Comparison of ENCODE assay signal across 16 cellular contexts in genomic region chr18:76827205-76827885, GRCh38. TPM values are rescaled to one million over a fixed set of nuclear protein-coding genes. Genes with fewer than 3 reads are reported as not detected.
A peak's percentile ranks its signal among the peaks of the same experiment; 100 is the strongest.
DNase-seq lines count a peak whose midpoint lies in the region; ATAC-seq, FAIRE-seq and TF ChIP-seq lines count a peak whose summit lies in the region.
"Had no signal": no experiment of that assay in that cellular context is flagged by ENCODE, and none has a peak within 500 bp of the region (broad histone marks: within the 10 kb centered on the region; RNA-seq: fewer than 3 reads in every experiment).

No MANE protein-coding gene starts in this region.

- H3K27ac Mint-ChIP-seq in activated naive CD4-positive, alpha-beta T cell treated with anti-CD3 and anti-CD28 coated beads, Interleukin-2, amount 50 U/mL, for 24 hours = peak overlapping the region; percentile 41
- H3K27ac Mint-ChIP-seq: activated naive CD8-positive, alpha-beta T cell treated with anti-CD3 and anti-CD28 coated beads, Interleukin-2, amount 50 U/mL, for 24 hours; type B pancreatic cell had no signal

- no peak overlapping the region for H3K9ac ChIP-seq in endothelial cell of umbilical vein (replicated peaks; ENCODE audit: extremely low read depth, insufficient read depth, low read length)

- intact Hi-C loops in OCI-LY7 (cut with micrococcal nuclease; ENCODE audit: unreplicated experiment) (no loop called here), endothelial cell of umbilical vein (cut with micrococcal nuclease) (loop anchor here (10.0 kb wide), 1 partner anchor 127 kb away; no protein-coding TSS in a partner anchor), tibial artery (cut with DNase I; ENCODE audit: low total_unique reads) (no loop called here), heart right ventricle (cut with DNase I) (no loop called here)

- peaks cover 45% of the 10 kb centered on the region for H3K79me2 ChIP-seq in OCI-LY7 (ENCODE audit: insufficient read depth, low read depth, low read length)
- H3K79me2 ChIP-seq in endothelial cell of umbilical vein (ENCODE audit: control insufficient read depth, insufficient read depth, low read length) = peaks cover 64% of the 10 kb centered on the region

- H3K36me3 Mint-ChIP-seq in activated naive CD4-positive, alpha-beta T cell treated with anti-CD3 and anti-CD28 coated beads, Interleukin-2, amount 50 U/mL, for 24 hours = peaks cover 5% of the 10 kb centered on the region
- H3K36me3 Mint-ChIP-seq: naive B cell had no signal

- CTCF ChIA-PET in OCI-LY7 (lab: Charles Lee; ENCODE audit: unreplicated experiment) (no interaction called here), endothelial cell of umbilical vein (lab: Charles Lee) (interaction anchor here (1.0 to 3.9 kb wide), 2 partner anchors 25 to 47 kb away, joined by 5 to 29 read pairs; no protein-coding TSS in a partner anchor)

- POLR2A ChIA-PET in OCI-LY7 (lab: Charles Lee) = interaction anchor here (0.6 kb wide), 1 partner anchor 159 kb away, joined by 3 read pairs; no protein-coding TSS in a partner anchor
- POLR2A ChIA-PET in endothelial cell of umbilical vein (lab: Charles Lee) = no interaction called here

- no peaks in the 10 kb centered on the region for H3K27me3 Mint-ChIP-seq in activated naive CD4-positive, alpha-beta T cell treated with anti-CD3 and anti-CD28 coated beads, Interleukin-2, amount 50 U/mL, for 24 hours
- H3K27me3 Mint-ChIP-seq: activated naive CD8-positive, alpha-beta T cell treated with anti-CD3 and anti-CD28 coated beads, Interleukin-2, amount 50 U/mL, for 24 hours; naive B cell; type B pancreatic cell had no signal

- no peaks in the 10 kb centered on the region for H3K9me3 ChIP-seq in OCI-LY7 (ENCODE audit: low read length)
- no peaks in the 10 kb centered on the region for H3K9me3 ChIP-seq in endothelial cell of umbilical vein (replicated peaks; ENCODE audit: control insufficient read depth, insufficient read depth, low read length)
- H3K9me3 ChIP-seq in tibial artery = no peaks in the 10 kb centered on the region
- peaks cover 0 to 12% (median 0%) of the 10 kb centered on the region in 11 donors for H3K9me3 ChIP-seq in heart right ventricle
- H3K9me3 ChIP-seq: left lung had no signal

- no peaks in the 10 kb centered on the region for H3K9me3 Mint-ChIP-seq in activated naive CD4-positive, alpha-beta T cell treated with anti-CD3 and anti-CD28 coated beads, Interleukin-2, amount 50 U/mL, for 24 hours
- H3K9me3 Mint-ChIP-seq: activated naive CD8-positive, alpha-beta T cell treated with anti-CD3 and anti-CD28 coated beads, Interleukin-2, amount 50 U/mL, for 24 hours had no signal

- WGBS in heart right ventricle, 2 donors = 61 to 77% methylated on average over 9 of the region's 9 CpGs

- H3K27me3 ChIP-seq in endothelial cell of umbilical vein (ENCODE audit: control insufficient read depth in 2 of 2, insufficient read depth in 2 of 2, low read length in 2 of 2) (no peaks in the 10 kb centered on the region), tibial artery (no peaks in the 10 kb centered on the region), heart right ventricle (no peaks in the 10 kb centered on the region)
- H3K27me3 ChIP-seq: left lung had no signal

- BruUV-seq in OCI-LY7 (replicated peaks; lab: Mats Ljungman, UMichigan) (no TSS peak), endothelial cell of umbilical vein (replicated peaks; lab: Mats Ljungman, UMichigan) (no TSS peak)

- peak; percentile 54 for FAIRE-seq in endothelial cell of umbilical vein (lab: Jason Lieb, UNC)

- H3K36me3 ChIP-seq in OCI-LY7 (ENCODE audit: insufficient read depth, low read length) = no peaks in the 10 kb centered on the region
- H3K36me3 ChIP-seq in endothelial cell of umbilical vein (ENCODE audit: control insufficient read depth in 2 of 2, extremely low read depth in 1 of 2, insufficient read depth in 2 of 2, low read length in 2 of 2) = no peaks in the 10 kb centered on the region
- H3K36me3 ChIP-seq in tibial artery = no peaks in the 10 kb centered on the region
- H3K36me3 ChIP-seq in heart right ventricle = no peaks in the 10 kb centered on the region
- H3K36me3 ChIP-seq: left lung had no signal

- dilution Hi-C loops in endothelial cell of umbilical vein (cut with MboI; ENCODE audit: extremely low pct_ligation_motif_present, low sequenced_read_pairs) = no loop called here

- H3K9me2 ChIP-seq in OCI-LY7 (ENCODE audit: insufficient read depth, low read length) = no peaks in the 10 kb centered on the region

- H3K27ac ChIP-seq in OCI-LY7 (ENCODE audit: low read depth, low read length, poor library complexity, severe bottlenecking) (no peak overlapping the region), endothelial cell of umbilical vein (ENCODE audit: insufficient read depth, low read depth, low read length) (no peak overlapping the region), tibial artery (peak overlapping the region; percentile 67 to 72), heart right ventricle (peak overlapping the region in 2 of 10 donors; percentile 13 to 17)
- H3K27ac ChIP-seq: left lung had no signal

- H3K4me1 ChIP-seq in OCI-LY7 (ENCODE audit: insufficient read depth, low read length, poor library complexity, severe bottlenecking) = peaks cover 27% of the 10 kb centered on the region
- H3K4me1 ChIP-seq in endothelial cell of umbilical vein (ENCODE audit: control insufficient read depth, extremely low read depth, insufficient read depth, low read length) = peaks cover 32% of the 10 kb centered on the region
- peaks cover 0 to 34% (median 22%) of the 10 kb centered on the region in 4 donors for H3K4me1 ChIP-seq in tibial artery
- peaks cover 0 to 16% (median 7%) of the 10 kb centered on the region in 9 donors for H3K4me1 ChIP-seq in heart right ventricle

- no peak for TF ChIP-seq POLR2A in endothelial cell of umbilical vein (IDR thresholded peaks at IDR 0.05; ENCODE audit: low read depth, low read length)

- TF ChIP-seq CTCF in OCI-LY7 (conservative IDR thresholded peaks at IDR 0.05; ENCODE audit: low read length) (no peak), endothelial cell of umbilical vein (IDR thresholded peaks at IDR 0.05; ENCODE audit: extremely low read depth in 1 of 2, insufficient read depth in 1 of 2, low read depth in 1 of 2, low read length in 2 of 2) (no peak), tibial artery (IDR thresholded peaks at IDR 0.05) (no peak), heart right ventricle (IDR thresholded peaks at IDR 0.05) (no peak)

- H4K20me1 ChIP-seq in OCI-LY7 (ENCODE audit: insufficient read depth, low read length) (no peaks in the 10 kb centered on the region), endothelial cell of umbilical vein (replicated peaks; ENCODE audit: control insufficient read depth, extremely low read depth, insufficient read depth, low read length) (no peaks in the 10 kb centered on the region)

- no peak for DNase-seq in activated naive CD4-positive, alpha-beta T cell treated with Interleukin-2 at 50 U/mL for 16 hours
- DNase-seq in OCI-LY7 (ENCODE audit: low spot score) (no peak), endothelial cell of umbilical vein (ENCODE audit: low read depth, low spot score) (no peak), tibial artery (no peak), heart right ventricle (no peak)
- no peak for DNase-seq in NK-92 treated with Interleukin-12 subunit alpha and Interleukin-12 subunit beta, amount 100 ng/mL, for 24 hours (lab: John Stamatoyannopoulos, UW)
- DNase-seq: activated CD4-positive, alpha-beta T cell treated with anti-CD3 and anti-CD28 coated beads, Interleukin-2, amount 50 U/mL, for 48 hours; activated naive CD8-positive, alpha-beta T cell treated with anti-CD3 and anti-CD28 coated beads, Interleukin-2, amount 50 U/mL, for 24 hours; GOT3; left lung; NCI-H187; NCI-H69 had no signal

- no peak overlapping the region for H3K4me3 ChIP-seq in OCI-LY7 (ENCODE audit: low read depth, low read length, poor library complexity, severe bottlenecking)
- no peak overlapping the region for H3K4me3 ChIP-seq in endothelial cell of umbilical vein (replicated peaks in 1 of 3; ENCODE audit: insufficient read depth in 1 of 3, low read depth in 1 of 3, low read length in 3 of 3)
- H3K4me3 ChIP-seq in tibial artery = no peak overlapping the region
- no peak overlapping the region for H3K4me3 ChIP-seq in heart right ventricle
- H3K4me3 ChIP-seq: left lung had no signal

- ATAC-seq in GM19395 (IDR thresholded peaks at IDR 0.05; ENCODE audit: unreplicated experiment) (no peak), heart right ventricle (no peak)
- ATAC-seq: activated naive CD8-positive, alpha-beta T cell treated with anti-CD3 and anti-CD28 coated beads, Interleukin-2, amount 50 U/mL, for 24 hours; left lung had no signal

- H3K4me1 Mint-ChIP-seq in activated naive CD4-positive, alpha-beta T cell treated with anti-CD3 and anti-CD28 coated beads, Interleukin-2, amount 50 U/mL, for 24 hours = peaks cover 46% of the 10 kb centered on the region

- H3K9me1 ChIP-seq in endothelial cell of umbilical vein (replicated peaks; ENCODE audit: control insufficient read depth, extremely low read depth, insufficient read depth, low read length) = no peaks in the 10 kb centered on the region

- H3K4me3 Mint-ChIP-seq in activated naive CD4-positive, alpha-beta T cell treated with anti-CD3 and anti-CD28 coated beads, Interleukin-2, amount 50 U/mL, for 24 hours = no peak overlapping the region
- H3K4me3 Mint-ChIP-seq: activated naive CD8-positive, alpha-beta T cell treated with anti-CD3 and anti-CD28 coated beads, Interleukin-2, amount 50 U/mL, for 24 hours; type B pancreatic cell had no signal

- H3K4me2 ChIP-seq in OCI-LY7 (ENCODE audit: low read length) = peak overlapping the region; percentile 23; the same call in 1 of the 2 replicates
- H3K4me2 ChIP-seq in endothelial cell of umbilical vein (ENCODE audit: insufficient read depth, low read length) = peak overlapping the region; percentile 9

- H2AFZ ChIP-seq in OCI-LY7 (ENCODE audit: low read length) (no peak overlapping the region), endothelial cell of umbilical vein (ENCODE audit: low read depth, low read length) (no peak overlapping the region)

TF ChIP-seq in endothelial cell of umbilical vein, 7 proteins besides CTCF, POLR2A, EP300 and RAD21 (continues in another document):
- TF ChIP-seq FOS (IDR thresholded peaks at IDR 0.05; ENCODE audit: borderline replicate concordance, insufficient read depth, low read length) (no peak), POLR2AphosphoS5 (IDR thresholded peaks at IDR 0.05; ENCODE audit: insufficient read depth, low read depth, low read length) (no peak)

RNA-seq across cellular contexts. Expression of gene ZNF236, which starts 5.0 kb away (rescaled TPM):
- total RNA-seq in OCI-LY7 (2014; rRNA removed; shearing (Covaris generic)) = 6.6 and 8.4 TPM in 2 replicates
- 15.1 and 16.1 TPM in 2 replicates for total RNA-seq in OCI-LY7 (2022)
- total RNA-seq in endothelial cell of umbilical vein = 13.6 and 14.7 TPM in 2 replicates
- 4.5 TPM in 2 replicates for polyA plus RNA-seq in endothelial cell of umbilical vein
- 3.3 and 3.5 TPM in 2 replicates for polyA plus RNA-seq in endothelial cell of umbilical vein (2011; cell fraction: cytosol; rRNA removed)
- 20.6 and 21.0 TPM in 2 replicates for polyA plus RNA-seq in endothelial cell of umbilical vein (2011; cell fraction: nucleus; rRNA removed)
- polyA plus RNA-seq in endothelial cell of umbilical vein (2012) = 3.5 and 4.1 TPM in 2 replicates
- polyA minus RNA-seq in endothelial cell of umbilical vein = 27.6 and 33.8 TPM in 2 replicates
- polyA minus RNA-seq in endothelial cell of umbilical vein (2011; cell fraction: cytosol; rRNA and poly(A)+ RNA removed) = 19.8 TPM
- polyA minus RNA-seq in endothelial cell of umbilical vein (2011; cell fraction: nucleus; rRNA and poly(A)+ RNA removed) = 75.0 and 107 TPM in 2 replicates
- 10 to 100 TPM in 9 of 10 donors, 1 to 10 TPM in 1; 8.3 to 14.9 (median 12.8) TPM for total RNA-seq in heart right ventricle
- polyA plus RNA-seq in heart right ventricle = 1 to 10 TPM in 1 of 2 donors, under 1 TPM in 1; 0.75 to 4.3 TPM

Comparison
In these comparisons a context has a peak if more than half of its experiments do, and no peak if none do; other contexts are left out.
1. H3K27ac ChIP-seq: peak in tibial artery (2 of 2); none in OCI-LY7 (single experiment) and endothelial cell of umbilical vein (single experiment).